Comparison of ENCODE assay signal across 8 cellular contexts in genomic region chr21:39373634-39374033, GRCh38. TPM values are rescaled to one million over a fixed set of nuclear protein-coding genes. Genes with fewer than 3 reads are reported as not detected.
A peak's percentile ranks its signal among the peaks of the same experiment; 100 is the strongest.
DNase-seq lines count a peak whose midpoint lies in the region; ATAC-seq, FAIRE-seq and TF ChIP-seq lines count a peak whose summit lies in the region.

No MANE protein-coding gene starts in this region.

- no peak overlapping the region for H3K4me3 ChIP-seq in astrocyte (ENCODE audit: insufficient read depth, low read depth, low read length)
- no peak overlapping the region for H3K4me3 ChIP-seq in sigmoid colon

- H3K79me2 ChIP-seq in astrocyte (ENCODE audit: insufficient read depth, low read length) = no peaks in the 10 kb centered on the region

- TF ChIP-seq POLR2A in sigmoid colon (IDR thresholded peaks at IDR 0.05) = no peak

- peak overlapping the region; percentile 32 for H2AFZ ChIP-seq in astrocyte (ENCODE audit: low read depth, low read length)

- no peaks in the 10 kb centered on the region for H3K36me3 Mint-ChIP-seq in activated CD4-positive, alpha-beta T cell treated with anti-CD3 and anti-CD28 coated beads, Interleukin-2, amount 10 ng/mL, durations not matched to agents 24 days and 14 days (ENCODE audit: low read depth)
- H3K36me3 Mint-ChIP-seq in astrocyte (ENCODE audit: low read depth, unreplicated experiment) (no peaks in the 10 kb centered on the region), naive B cell (no peaks in the 10 kb centered on the region)

- peaks cover 5% of the 10 kb centered on the region for H3K27me3 Mint-ChIP-seq in activated CD4-positive, alpha-beta T cell treated with anti-CD3 and anti-CD28 coated beads, Interleukin-2, amount 10 ng/mL, durations not matched to agents 24 days and 14 days
- H3K27me3 Mint-ChIP-seq in astrocyte (ENCODE audit: low read depth, unreplicated experiment) = no peaks in the 10 kb centered on the region
- peaks cover 6 to 12% (median 9%) of the 10 kb centered on the region in 3 donors for H3K27me3 Mint-ChIP-seq in naive B cell

- H3K9me3 ChIP-seq in astrocyte (ENCODE audit: insufficient read depth, low read depth, low read length) = no peaks in the 10 kb centered on the region
- no peaks in the 10 kb centered on the region for H3K9me3 ChIP-seq in sigmoid colon

- H3K27ac Mint-ChIP-seq in activated CD4-positive, alpha-beta T cell treated with anti-CD3 and anti-CD28 coated beads, Interleukin-2, amount 10 ng/mL, durations not matched to agents 24 days and 14 days = no peak overlapping the region
- H3K27ac Mint-ChIP-seq in astrocyte (ENCODE audit: unreplicated experiment) (no peak overlapping the region), naive B cell (no peak overlapping the region)

- ATAC-seq in naive B cell (ENCODE audit: low read depth in 2 of 2) (peak; percentile 84 to 85), GM19395 (IDR thresholded peaks at IDR 0.05; ENCODE audit: unreplicated experiment) (no peak), HG03521 (IDR thresholded peaks at IDR 0.05; ENCODE audit: unreplicated experiment) (no peak)

- TF ChIP-seq EP300 in sigmoid colon (IDR thresholded peaks at IDR 0.05) = no peak

- H3K4me2 ChIP-seq in astrocyte (ENCODE audit: low read length) = peak overlapping the region; percentile 33

- no peaks in the 10 kb centered on the region for H3K9me3 Mint-ChIP-seq in activated CD4-positive, alpha-beta T cell treated with anti-CD3 and anti-CD28 coated beads, Interleukin-2, amount 10 ng/mL, durations not matched to agents 24 days and 14 days
- no peaks in the 10 kb centered on the region for H3K9me3 Mint-ChIP-seq in astrocyte (ENCODE audit: unreplicated experiment)
- H3K9me3 Mint-ChIP-seq in naive B cell = no peaks in the 10 kb centered on the region

- H4K20me1 ChIP-seq in astrocyte (ENCODE audit: insufficient read depth, low read length) = no peaks in the 10 kb centered on the region

- peak; percentile 47 for FAIRE-seq in astrocyte (lab: Jason Lieb, UNC)

- peak; percentile 71 for DNase-seq in activated CD4-positive, alpha-beta T cell treated with anti-CD3 and anti-CD28 coated beads, Interleukin-2, amount 10 ng/mL, durations not matched to agents 24 days and 14 days
- no peak for DNase-seq in activated CD4-positive, alpha-beta T cell treated with anti-CD3 and anti-CD28 coated beads, Interleukin-2, amount 50 U/mL, for 1 hour
- DNase-seq in M059J (ENCODE audit: low read depth) (peak; percentile 75), astrocyte (ENCODE audit: low read depth) (peak; percentile 35), naive B cell (no peak), sigmoid colon (no peak)

- H3K27me3 ChIP-seq in astrocyte (ENCODE audit: insufficient read depth, low read length) (no peaks in the 10 kb centered on the region), sigmoid colon (no peaks in the 10 kb centered on the region)

- no peak overlapping the region for H3K27ac ChIP-seq in astrocyte (ENCODE audit: low read depth, low read length)
- H3K27ac ChIP-seq in sigmoid colon = no peak overlapping the region

- intact Hi-C loops in activated CD4-positive, alpha-beta T cell treated with anti-CD3 and anti-CD28 coated beads, Interleukin-2, amount 10 ng/mL, durations not matched to agents 24 days and 14 days (cut with micrococcal nuclease) = no loop called here
- intact Hi-C loops in sigmoid colon (cut with DNase I) = no loop called here

- no peak overlapping the region for H3K4me3 Mint-ChIP-seq in activated CD4-positive, alpha-beta T cell treated with anti-CD3 and anti-CD28 coated beads, Interleukin-2, amount 10 ng/mL, durations not matched to agents 24 days and 14 days
- H3K4me3 Mint-ChIP-seq in astrocyte (ENCODE audit: unreplicated experiment) (no peak overlapping the region), naive B cell (no peak overlapping the region)

- no peaks in the 10 kb centered on the region for H3K4me1 Mint-ChIP-seq in activated CD4-positive, alpha-beta T cell treated with anti-CD3 and anti-CD28 coated beads, Interleukin-2, amount 10 ng/mL, durations not matched to agents 24 days and 14 days
- H3K4me1 Mint-ChIP-seq in astrocyte (ENCODE audit: low read depth, unreplicated experiment) = no peaks in the 10 kb centered on the region
- H3K4me1 Mint-ChIP-seq in naive B cell = peaks cover 7 to 10% (median 7%) of the 10 kb centered on the region in 3 donors

- no peaks in the 10 kb centered on the region for H3K4me1 ChIP-seq in astrocyte (ENCODE audit: insufficient read depth, low read length)
- no peaks in the 10 kb centered on the region for H3K4me1 ChIP-seq in sigmoid colon

- no peaks in the 10 kb centered on the region for H3K36me3 ChIP-seq in astrocyte (ENCODE audit: insufficient read depth, low read length)
- no peaks in the 10 kb centered on the region for H3K36me3 ChIP-seq in sigmoid colon

- no peak overlapping the region for H3K9ac ChIP-seq in astrocyte (ENCODE audit: low read length)

- TF ChIP-seq CTCF in astrocyte (IDR thresholded peaks at IDR 0.05; ENCODE audit: insufficient read depth, low read depth, low read length) (peak; percentile 18), sigmoid colon (IDR thresholded peaks at IDR 0.05) (no peak)

- WGBS in sigmoid colon, 2 donors = 5 to 17% methylated on average over 5 of the region's 5 CpGs

RNA-seq across cellular contexts. Expression of gene HMGN1, which starts 24.7 kb away (rescaled TPM):
- 321 and 339 TPM in 2 replicates for total RNA-seq in activated CD4-positive, alpha-beta T cell treated with anti-CD3 and anti-CD28 coated beads, Interleukin-2, amount 10 ng/mL, durations not matched to agents 24 days and 14 days
- 501 and 579 TPM in 2 replicates for total RNA-seq in M059J (2014; rRNA removed; shearing (Covaris generic))
- total RNA-seq in astrocyte = 259 and 272 TPM in 2 replicates
- 100 to 1,000 TPM; 259 to 458 (median 306) TPM for polyA plus RNA-seq in naive B cell (ENCODE audit: low read depth in 6 of 6)
- total RNA-seq in sigmoid colon = 10 to 100 TPM; 48.2 to 73.3 (median 66.4) TPM
- polyA plus RNA-seq in sigmoid colon = 100 to 1,000 TPM; 166 to 191 (median 174) TPM

Comparison
In these comparisons a context has a peak if more than half of its experiments do, and no peak if none do; other contexts are left out.
1. DNase-seq: peak in activated CD4-positive, alpha-beta T cell treated with anti-CD3 and anti-CD28 coated beads, Interleukin-2, amount 10 ng/mL, durations not matched to agents 24 days and 14 days (single experiment), M059J (single experiment) and astrocyte (single experiment); none in activated CD4-positive, alpha-beta T cell treated with anti-CD3 and anti-CD28 coated beads, Interleukin-2, amount 50 U/mL, for 1 hour (single experiment), naive B cell (single experiment) and sigmoid colon (single experiment).
2. ATAC-seq: peak in naive B cell (2 of 2); none in GM19395 (single experiment) and HG03521 (single experiment).